19 cellular contexts compared by ENCODE assay signal in genomic region chr5:123093279-123094226, GRCh38. TPM values are rescaled to one million over a fixed set of nuclear protein-coding genes. Genes with fewer than 3 reads are reported as not detected.
DNase-seq lines count a peak whose midpoint lies in the region; ATAC-seq and TF ChIP-seq lines count a peak whose summit lies in the region.
"Had no signal": no experiment of that assay in that cellular context is flagged by ENCODE, and none has a peak within 500 bp of the region (broad histone marks: within the 10 kb centered on the region; RNA-seq: fewer than 3 reads in every experiment).

No MANE protein-coding gene starts in this region.

- WGBS in mesendoderm (ENCODE audit: extremely low coverage, insufficient coverage, low lambda C conversion rate): no CpG with 5 or more reads among the region's 23 CpGs

- no peak overlapping the region for H2BK5ac ChIP-seq in mesendoderm (ENCODE audit: low read length)

- no peaks in the 10 kb centered on the region for H3K79me1 ChIP-seq in mesendoderm (ENCODE audit: low read length)

- H3K56ac ChIP-seq in mesendoderm (ENCODE audit: low read length): peak overlapping the region; percentile 44

- in situ Hi-C loops in GM13976 (cut with MboI; ENCODE audit: low sequenced_read_pairs, unreplicated experiment): no loop called here

- no peaks in the 10 kb centered on the region for H3K79me2 ChIP-seq in mesendoderm (ENCODE audit: control insufficient read depth, insufficient read depth, low read length)

- CTCF ChIA-PET in HEK293T (lab: Yijun Ruan, JAX): interaction anchor here (0.6 to 1.1 kb wide), 3 partner anchors 65 to 640 kb away, joined by 3 read pairs; no protein-coding TSS in a partner anchor

- H2AK5ac ChIP-seq in mesendoderm (ENCODE audit: low read length): no peak overlapping the region

- POLR2A ChIA-PET in HEK293T (lab: Yijun Ruan, JAX): interaction anchor here (1.1 to 1.4 kb wide), 3 partner anchors 13 to 58 kb away, joined by 3 to 7 read pairs (median 3); no protein-coding TSS in a partner anchor

- H3K9me3 ChIP-seq in thoracic aorta: no peaks in the 10 kb centered on the region
- H3K9me3 ChIP-seq: spleen had no signal

- H3K9me3 Mint-ChIP-seq in brain: peaks cover 0 to 3% (median 2%) of the 10 kb centered on the region in 5 experiments
- H3K9me3 Mint-ChIP-seq: activated T-cell treated with anti-CD3 and anti-CD28 coated beads, Interleukin-2, amount 50 U/mL, for 4 hours had no signal

- ATAC-seq in thoracic aorta (ENCODE audit: insufficient number of reproducible peaks, low FRiP score, low read depth) (no peak), GM21360 (IDR thresholded peaks at IDR 0.05; ENCODE audit: unreplicated experiment) (no peak)
- ATAC-seq: activated T-cell treated with anti-CD3 and anti-CD28 coated beads, Interleukin-2, amount 50 U/mL, for 4 hours had no signal

- H3K23ac ChIP-seq in mesendoderm (ENCODE audit: low read length): peak overlapping the region; percentile 57

- H2BK120ac ChIP-seq in mesendoderm (ENCODE audit: low read depth, low read length): no peak overlapping the region

- peaks cover 38% of the 10 kb centered on the region for H3K4me1 Mint-ChIP-seq in brain

- H4K5ac ChIP-seq in mesendoderm (ENCODE audit: low read length): no peak overlapping the region

- peak overlapping the region in 4 of 5 experiments; percentile 52 to 78 (median 76) for H3K4me3 Mint-ChIP-seq in brain
- H3K4me3 Mint-ChIP-seq: activated naive CD8-positive, alpha-beta T cell; activated T-cell treated with anti-CD3 and anti-CD28 coated beads, Interleukin-2, amount 50 U/mL, for 4 hours had no signal

- H4K8ac ChIP-seq in mesendoderm (ENCODE audit: low read depth, low read length): no peak overlapping the region

- H3K4ac ChIP-seq in mesendoderm (ENCODE audit: low read depth, low read length): no peak overlapping the region

- no peak for TF ChIP-seq CTCF in brain (conservative IDR thresholded peaks at IDR 0.05)
- no peak for TF ChIP-seq CTCF in thoracic aorta (IDR thresholded peaks at IDR 0.05)
- no peak for TF ChIP-seq CTCF in GM13976 (IDR thresholded peaks at IDR 0.05; ENCODE audit: borderline replicate concordance, control extremely low read depth, extremely low read depth, insufficient read depth, missing control alignments)

- H3K4me2 ChIP-seq in mesendoderm (ENCODE audit: low read length): peak overlapping the region; percentile 52

- H3K4me3 ChIP-seq in mesendoderm (ENCODE audit: low read length) (no peak overlapping the region), thoracic aorta (peak overlapping the region; percentile 93)

- H3K36me3 Mint-ChIP-seq in brain: no peaks in the 10 kb centered on the region
- H3K36me3 Mint-ChIP-seq: activated naive CD8-positive, alpha-beta T cell had no signal

- H3K4me1 ChIP-seq in mesendoderm (ENCODE audit: control insufficient read depth, low read depth, low read length): peaks cover 2% of the 10 kb centered on the region
- peaks cover 0 to 18% of the 10 kb centered on the region in 2 donors for H3K4me1 ChIP-seq in thoracic aorta (ENCODE audit: control insufficient read depth in 1 of 2, low read depth in 2 of 2)

- H3K27me3 ChIP-seq in mesendoderm (ENCODE audit: insufficient read depth, low read length, poor library complexity): peaks cover 42% of the 10 kb centered on the region
- H3K27me3 ChIP-seq in thoracic aorta (replicated peaks; ENCODE audit: insufficient read depth): no peaks in the 10 kb centered on the region

- H3K18ac ChIP-seq in mesendoderm (ENCODE audit: low read length): no peak overlapping the region

- H3K36me3 ChIP-seq in mesendoderm (ENCODE audit: control insufficient read depth, insufficient read depth, low read length) (no peaks in the 10 kb centered on the region), thoracic aorta (no peaks in the 10 kb centered on the region)
- H3K36me3 ChIP-seq: spleen had no signal

- H3K27ac Mint-ChIP-seq in brain: peak overlapping the region in 2 of 5 experiments; percentile 3 to 75
- H3K27ac Mint-ChIP-seq: activated naive CD8-positive, alpha-beta T cell had no signal

- no peak overlapping the region for H3K9ac ChIP-seq in mesendoderm (ENCODE audit: low read length)

- H3K27ac ChIP-seq in mesendoderm (ENCODE audit: low read depth, low read length) (no peak overlapping the region), thoracic aorta (peak overlapping the region; percentile 84 to 99)
- H3K27ac ChIP-seq: spleen had no signal

- peaks cover 100% of the 10 kb centered on the region for H3K27me3 Mint-ChIP-seq in brain

- DNase-seq in HEK293T (ENCODE audit: extremely low spot score) (peak; percentile 26), mesendoderm (peak; percentile 67), thoracic aorta (ENCODE audit: low spot score) (no peak), SIG-M5 (lab: John Stamatoyannopoulos, UW) (no peak), GM13976 (ENCODE audit: low spot score) (no peak)
- DNase-seq: activated CD4-positive, alpha-beta T cell treated with anti-CD3 and anti-CD28 coated beads, Interleukin-2, amount 50 U/mL, for 48 hours; activated T-cell treated with anti-CD3 and anti-CD28 coated beads, Interleukin-2, amount 50 U/mL, for 4 hours; AML-193; effector CD8-positive, alpha-beta T cell; mesenchymal stem cell; NCI-H1092; occipital lobe; OCI-M1; spleen; stimulated activated naive CD4-positive, alpha-beta T cell had no signal

- no peak overlapping the region for H2BK15ac ChIP-seq in mesendoderm (replicated peaks; ENCODE audit: low read depth)

TF ChIP-seq in HEK293T, 16 proteins besides CTCF, POLR2A, EP300 and RAD21:
- TF ChIP-seq FOXK2 (IDR thresholded peaks at IDR 0.05) (no peak), PKNOX1 (IDR thresholded peaks at IDR 0.05) (no peak), HDGF (IDR thresholded peaks at IDR 0.05; ENCODE audit: borderline replicate concordance) (no peak), LEF1 (IDR thresholded peaks at IDR 0.05; ENCODE audit: borderline replicate concordance) (no peak), BHLHE40 (IDR thresholded peaks at IDR 0.05; ENCODE audit: borderline replicate concordance) (no peak), CTBP1 (IDR thresholded peaks at IDR 0.05; ENCODE audit: borderline replicate concordance) (no peak), TARDBP (IDR thresholded peaks at IDR 0.05) (no peak), FOXA1 (IDR thresholded peaks at IDR 0.05) (no peak), SUZ12 (IDR thresholded peaks at IDR 0.05) (no peak), L3MBTL2 (conservative IDR thresholded peaks at IDR 0.05) (no peak), ARNT (IDR thresholded peaks at IDR 0.05) (no peak)

RNA-seq across cellular contexts. Expression of gene PRDM6, which starts 4.5 kb away (rescaled TPM):
- polyA plus RNA-seq in brain (ENCODE audit: insufficient read depth, low read depth, low replicate concordance): 0.19 TPM
- 0.25 TPM for polyA plus RNA-seq in mesendoderm (2013, experiment 1 of 2)
- polyA plus RNA-seq in mesendoderm (2013, experiment 2 of 2): 0.14 TPM
- total RNA-seq in thoracic aorta: 10 to 100 TPM; 37.9 to 44.8 TPM
- total RNA-seq: activated T-cell treated with anti-CD3 and anti-CD28 coated beads, Interleukin-2, amount 50 U/mL, for 4 hours; SK-MEL-5 had no signal

RNA-seq across cellular contexts. Expression of gene PPIC, which starts 57.0 kb away (rescaled TPM):
- polyA plus RNA-seq in brain (ENCODE audit: insufficient read depth, low read depth, low replicate concordance): 2.9 TPM
- polyA plus RNA-seq in mesendoderm (2013, experiment 1 of 2): 6.2 TPM
- polyA plus RNA-seq in mesendoderm (2013, experiment 2 of 2): 5.8 TPM
- total RNA-seq in thoracic aorta: 10 to 100 TPM; 37.6 to 78.0 TPM

Comparison
In these comparisons a context has a peak if more than half of its experiments do, and no peak if none do; other contexts are left out.
1. DNase-seq: peak in HEK293T (single experiment) and mesendoderm (single experiment); none in thoracic aorta (single experiment), SIG-M5 (single experiment) and GM13976 (single experiment).